8 cellular contexts compared by ENCODE assay signal in the genomic region with DNA sequence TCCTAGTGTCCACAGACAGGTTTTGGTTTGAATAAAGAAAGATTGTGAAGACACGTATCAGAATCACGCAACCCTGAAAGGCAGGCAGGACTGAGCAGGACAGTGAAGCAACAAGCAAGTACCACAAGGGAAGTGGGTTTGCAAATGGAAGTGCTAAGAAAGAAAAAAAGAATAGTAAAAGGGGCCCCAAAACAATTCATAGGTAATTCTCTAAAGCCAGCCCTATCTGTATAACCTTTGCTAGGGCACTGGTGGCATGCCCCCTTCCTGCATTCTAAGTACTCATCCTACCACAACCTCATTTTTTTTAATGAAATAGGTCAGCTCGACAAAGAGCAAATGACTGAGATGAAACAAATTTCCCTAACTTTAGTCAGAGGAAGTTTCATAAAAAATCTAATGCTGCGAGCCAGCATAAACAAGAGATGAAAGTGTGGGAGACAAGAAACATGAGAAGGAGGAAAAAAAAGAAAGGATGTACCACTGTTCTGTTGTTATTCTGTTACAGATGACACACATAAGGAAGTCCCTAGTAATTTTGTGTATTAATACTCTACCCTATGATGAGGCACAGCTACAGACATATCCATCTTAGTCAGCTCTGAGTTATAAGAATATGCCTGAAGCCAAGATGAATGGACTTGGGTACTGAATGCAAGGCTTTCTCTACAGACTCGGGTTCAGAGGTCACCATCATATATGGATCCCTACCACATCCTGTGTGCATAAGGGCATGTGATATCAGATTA.
DNase-seq lines count a peak whose midpoint lies in the region; ATAC-seq, FAIRE-seq and TF ChIP-seq lines count a peak whose summit lies in the region.

No MANE protein-coding gene starts in this region.

- DNase-seq in GM10266 (ENCODE audit: extremely low spot score) (peak; percentile 22), HTR-8/SVneo (ENCODE audit: insufficient read length, low spot score) (peak; percentile 5), astrocyte of the hippocampus (ENCODE audit: low read depth, low spot score) (peak; percentile 39), NCI-H2196 treated with DMSO at 0.1 percent for 48 hours (lab: John Stamatoyannopoulos, UW; ENCODE audit: unreplicated experiment) (no peak), NCI-H128 (lab: John Stamatoyannopoulos, UW; ENCODE audit: unreplicated experiment) (no peak), NOMO-1 treated with DMSO at 0.1 percent for 48 hours (lab: John Stamatoyannopoulos, UW; ENCODE audit: unreplicated experiment) (no peak)
- DNase-seq in stimulated activated CD8-positive, alpha-beta memory T cell treated with anti-CD3 and anti-CD28 coated beads, Interleukin-15, amount 100 ng/mL, for 48 hours (ENCODE audit: low read depth in 2 of 2): peak; percentile 4 to 22

- no peak for FAIRE-seq in HTR-8/SVneo (lab: Jason Lieb, UNC)

- no peak for TF ChIP-seq CTCF in GM10266 (IDR thresholded peaks at IDR 0.05; ENCODE audit: control insufficient read depth, insufficient read depth, low read depth, missing control alignments)

- ATAC-seq in GM21528 (IDR thresholded peaks at IDR 0.05; ENCODE audit: low FRiP score, unreplicated experiment): peak; percentile 81

Comparison
In these comparisons a context has a peak if more than half of its experiments do, and no peak if none do; other contexts are left out.
1. DNase-seq: peak in GM10266 (single experiment), HTR-8/SVneo (single experiment), astrocyte of the hippocampus (single experiment) and stimulated activated CD8-positive, alpha-beta memory T cell treated with anti-CD3 and anti-CD28 coated beads, Interleukin-15, amount 100 ng/mL, for 48 hours (2 of 2); none in NCI-H2196 treated with DMSO at 0.1 percent for 48 hours (single experiment), NCI-H128 (single experiment) and NOMO-1 treated with DMSO at 0.1 percent for 48 hours (single experiment).